In the genomic region with DNA sequence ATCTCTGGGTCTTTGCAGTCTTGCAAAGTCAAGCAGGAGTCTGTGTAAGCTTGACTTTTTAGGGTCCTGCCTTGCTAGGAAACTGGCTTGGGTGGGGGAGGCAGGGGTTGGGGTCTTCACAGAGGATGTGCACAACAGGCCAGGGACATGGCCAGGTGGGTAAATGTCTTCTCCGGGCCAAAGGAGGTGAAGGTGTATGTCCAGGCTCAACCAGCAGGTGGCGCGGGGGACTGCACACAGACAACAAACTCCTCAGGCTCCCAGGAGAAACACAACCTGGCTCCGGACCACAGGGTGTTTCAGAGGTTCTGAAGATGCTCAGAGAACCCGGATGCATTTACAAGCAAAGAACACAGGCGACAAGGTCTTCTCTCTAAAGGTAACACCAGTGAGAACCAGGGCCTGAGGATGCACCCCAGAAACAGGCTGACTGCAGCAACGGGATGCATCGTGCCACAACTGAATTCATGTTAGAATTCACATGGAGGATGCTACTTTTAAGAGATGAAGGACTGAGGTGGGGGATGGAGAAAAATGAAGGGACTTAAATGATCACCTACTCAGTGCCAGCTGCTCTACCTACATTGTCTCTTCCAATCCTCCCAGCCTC, we compare ENCODE assay signal across 8 cellular contexts. TPM values are rescaled to one million over a fixed set of nuclear protein-coding genes. Genes with fewer than 3 reads are reported as not detected.
DNase-seq lines count a peak whose midpoint lies in the region; ATAC-seq, FAIRE-seq and TF ChIP-seq lines count a peak whose summit lies in the region.

No MANE protein-coding gene starts in this region.

- no peak overlapping the region for H3K27ac ChIP-seq in left ventricle myocardium inferior (replicated peaks)

- TF ChIP-seq CTCF in left ventricle myocardium inferior (IDR thresholded peaks at IDR 0.05; ENCODE audit: borderline replicate concordance) = peak; percentile 69

- ATAC-seq in HG03095 (IDR thresholded peaks at IDR 0.05; ENCODE audit: unreplicated experiment) = no peak
- no peak for ATAC-seq in HG03159 (IDR thresholded peaks at IDR 0.05; ENCODE audit: unreplicated experiment)

- DNase-seq in AG20443 (ENCODE audit: low spot score) = peak; percentile 63
- DNase-seq in H54 (ENCODE audit: insufficient read length, low spot score) = peak; percentile 63
- DNase-seq in RPMI7951 (ENCODE audit: low read depth) = peak; percentile 40
- DNase-seq in activated naive CD4-positive, alpha-beta T cell (lab: John Stamatoyannopoulos, UW) = peak; percentile 9 to 32 (median 24)
- no peak for DNase-seq in left ventricle myocardium inferior
- DNase-seq in stimulated activated CD4-positive, alpha-beta T cell treated with anti-CD3 and anti-CD28 coated beads, Interleukin-15, amount 100 ng/mL, for 24 hours = peak; percentile 73

- intact Hi-C loops in left ventricle myocardium inferior (cut with micrococcal nuclease) = loop anchor here (5.0 kb wide), 1 partner anchor 88 kb away; no protein-coding TSS in a partner anchor

- no peak for TF ChIP-seq POLR2A in H54 (IDR thresholded peaks at IDR 0.05; ENCODE audit: low read depth, low read length)

- no peak for FAIRE-seq in H54 (lab: Jason Lieb, UNC)

- peaks cover 1% of the 10 kb centered on the region for H3K36me3 ChIP-seq in left ventricle myocardium inferior

- no peak overlapping the region for H3K4me3 ChIP-seq in left ventricle myocardium inferior

- peaks cover 83% of the 10 kb centered on the region for H3K4me1 ChIP-seq in left ventricle myocardium inferior

- H3K9me3 ChIP-seq in left ventricle myocardium inferior (replicated peaks) = no peaks in the 10 kb centered on the region

- peaks cover 16% of the 10 kb centered on the region for H3K27me3 ChIP-seq in left ventricle myocardium inferior (ENCODE audit: low read depth)

RNA-seq across cellular contexts. Expression of a gene that starts 56.0 kb away (rescaled TPM):
- total RNA-seq in RPMI7951 (2014; rRNA removed; shearing (Covaris generic)) = 1.8 and 1.9 TPM in 2 replicates
- 16.5 TPM for total RNA-seq in left ventricle myocardium inferior
